In genomic region chr4:8044699-8045098, GRCh38 we compare ENCODE assay signal across 11 cellular contexts.
DNase-seq lines count a peak whose midpoint lies in the region; ATAC-seq and TF ChIP-seq lines count a peak whose summit lies in the region.
"Had no signal": no experiment of that assay in that cellular context is flagged by ENCODE, and none has a peak within 500 bp of the region (broad histone marks: within the 10 kb centered on the region; RNA-seq: fewer than 3 reads in every experiment).

No MANE protein-coding gene starts in this region.

- TF ChIP-seq CTCF in colonic mucosa (IDR thresholded peaks at IDR 0.05) (no peak), sigmoid colon (IDR thresholded peaks at IDR 0.05) (no peak), hepatocyte (IDR thresholded peaks at IDR 0.05; ENCODE audit: poor library complexity) (no peak)

- H4K20me1 ChIP-seq in hepatocyte (ENCODE audit: insufficient read depth, poor library complexity, severe bottlenecking) = no peaks in the 10 kb centered on the region

- no peaks in the 10 kb centered on the region for H3K27me3 Mint-ChIP-seq in activated naive CD8-positive, alpha-beta T cell treated with anti-CD3 and anti-CD28 coated beads, Interleukin-2, amount 50 U/mL, for 24 hours
- H3K27me3 Mint-ChIP-seq in activated naive CD8-positive, alpha-beta T cell treated with anti-CD3 and anti-CD28 coated beads for 36 hours = peaks cover 12% of the 10 kb centered on the region

- H2AFZ ChIP-seq in hepatocyte = no peak overlapping the region

- TF ChIP-seq EP300 in sigmoid colon (IDR thresholded peaks at IDR 0.05) = no peak

- no peak for DNase-seq in activated naive CD8-positive, alpha-beta T cell treated with anti-CD3 and anti-CD28 coated beads, Interleukin-2, amount 50 U/mL, for 24 hours
- DNase-seq in activated naive CD8-positive, alpha-beta T cell treated with anti-CD3 and anti-CD28 coated beads for 36 hours = no peak
- DNase-seq in NCI-H2171 treated with DMSO at 0.1 percent for 48 hours (lab: John Stamatoyannopoulos, UW) (peak; percentile 91), colonic mucosa (peak; percentile 36), OCI-M1 (lab: John Stamatoyannopoulos, UW) (no peak), sigmoid colon (no peak), hepatocyte (ENCODE audit: low spot score) (no peak)
- no peak for DNase-seq in stimulated activated CD4-positive, alpha-beta T cell treated with anti-CD3 and anti-CD28 coated beads, Interleukin-1b, Interleukin-23, amount 100 ng/mL, for 48 hours
- DNase-seq: activated effector memory CD4-positive, alpha-beta T cell treated with anti-CD3 and anti-CD28 coated beads, Interleukin-2, amount 50 U/mL, for 16 hours; esophagus squamous epithelium; IMR-90 had no signal

- H3K79me2 ChIP-seq in hepatocyte = no peaks in the 10 kb centered on the region

- ATAC-seq in activated naive CD8-positive, alpha-beta T cell treated with anti-CD3 and anti-CD28 coated beads, Interleukin-2, amount 50 U/mL, for 24 hours = no peak

- H3K27ac ChIP-seq in colonic mucosa (no peak overlapping the region), sigmoid colon (no peak overlapping the region), hepatocyte (no peak overlapping the region)
- H3K27ac ChIP-seq: esophagus squamous epithelium had no signal

- intact Hi-C loops in colonic mucosa (cut with DNase I) (no loop called here), sigmoid colon (cut with DNase I) (no loop called here)

- 8 to 36% methylated on average over 15 of the region's 15 CpGs for WGBS in sigmoid colon, 2 donors
- WGBS in hepatocyte (ENCODE audit: low lambda C conversion rate, missing lambda C conversion rate) = 55% methylated on average over 15 of the region's 15 CpGs

- H3K4me2 ChIP-seq in hepatocyte = no peak overlapping the region

- H3K4me1 ChIP-seq in colonic mucosa (no peaks in the 10 kb centered on the region), sigmoid colon (no peaks in the 10 kb centered on the region), hepatocyte (ENCODE audit: insufficient read depth) (no peaks in the 10 kb centered on the region)

- H3K4me3 Mint-ChIP-seq in activated naive CD8-positive, alpha-beta T cell treated with anti-CD3 and anti-CD28 coated beads, Interleukin-2, amount 50 U/mL, for 24 hours = no peak overlapping the region
- H3K4me3 Mint-ChIP-seq in activated naive CD8-positive, alpha-beta T cell treated with anti-CD3 and anti-CD28 coated beads for 36 hours = no peak overlapping the region

- no peaks in the 10 kb centered on the region for H3K9me3 Mint-ChIP-seq in activated naive CD8-positive, alpha-beta T cell treated with anti-CD3 and anti-CD28 coated beads, Interleukin-2, amount 50 U/mL, for 24 hours
- H3K9me3 Mint-ChIP-seq in activated naive CD8-positive, alpha-beta T cell treated with anti-CD3 and anti-CD28 coated beads for 36 hours = no peaks in the 10 kb centered on the region

- no peaks in the 10 kb centered on the region for H3K36me3 Mint-ChIP-seq in activated naive CD8-positive, alpha-beta T cell treated with anti-CD3 and anti-CD28 coated beads, Interleukin-2, amount 50 U/mL, for 24 hours (ENCODE audit: low read depth)
- H3K36me3 Mint-ChIP-seq in activated naive CD8-positive, alpha-beta T cell treated with anti-CD3 and anti-CD28 coated beads for 36 hours = no peaks in the 10 kb centered on the region

- TF ChIP-seq POLR2A in sigmoid colon (IDR thresholded peaks at IDR 0.05) = no peak

- H3K4me1 Mint-ChIP-seq in activated naive CD8-positive, alpha-beta T cell treated with anti-CD3 and anti-CD28 coated beads, Interleukin-2, amount 50 U/mL, for 24 hours = peaks cover 3% of the 10 kb centered on the region
- no peaks in the 10 kb centered on the region for H3K4me1 Mint-ChIP-seq in activated naive CD8-positive, alpha-beta T cell treated with anti-CD3 and anti-CD28 coated beads for 36 hours

- H3K9me2 ChIP-seq in hepatocyte (replicated peaks; ENCODE audit: insufficient read depth) = no peaks in the 10 kb centered on the region

- H3K4me3 ChIP-seq in colonic mucosa = no peak overlapping the region
- H3K4me3 ChIP-seq in sigmoid colon = no peak overlapping the region
- H3K4me3 ChIP-seq in hepatocyte = no peak overlapping the region
- H3K4me3 ChIP-seq: esophagus squamous epithelium had no signal

- no peaks in the 10 kb centered on the region for H3K9me3 ChIP-seq in colonic mucosa
- no peaks in the 10 kb centered on the region for H3K9me3 ChIP-seq in sigmoid colon
- no peaks in the 10 kb centered on the region for H3K9me3 ChIP-seq in hepatocyte (ENCODE audit: low read depth)
- H3K9me3 ChIP-seq: esophagus squamous epithelium had no signal

- no peaks in the 10 kb centered on the region for H3K27me3 ChIP-seq in colonic mucosa
- H3K27me3 ChIP-seq in sigmoid colon = no peaks in the 10 kb centered on the region
- H3K27me3 ChIP-seq in hepatocyte = no peaks in the 10 kb centered on the region
- H3K27me3 ChIP-seq: esophagus squamous epithelium had no signal

- H3K36me3 ChIP-seq in colonic mucosa (no peaks in the 10 kb centered on the region), sigmoid colon (no peaks in the 10 kb centered on the region), hepatocyte (replicated peaks; ENCODE audit: insufficient read depth, low read depth) (no peaks in the 10 kb centered on the region)

- no peak overlapping the region for H3K9ac ChIP-seq in colonic mucosa (ENCODE audit: low read depth in 2 of 2, low read length in 2 of 2)

- peak overlapping the region; percentile 40 for H3K27ac Mint-ChIP-seq in activated naive CD8-positive, alpha-beta T cell treated with anti-CD3 and anti-CD28 coated beads, Interleukin-2, amount 50 U/mL, for 24 hours
- no peak overlapping the region for H3K27ac Mint-ChIP-seq in activated naive CD8-positive, alpha-beta T cell treated with anti-CD3 and anti-CD28 coated beads for 36 hours

Comparison
In these comparisons a context has a peak if more than half of its experiments do, and no peak if none do; other contexts are left out.
1. DNase-seq: peak in NCI-H2171 treated with DMSO at 0.1 percent for 48 hours (single experiment) and colonic mucosa (single experiment); none in activated naive CD8-positive, alpha-beta T cell treated with anti-CD3 and anti-CD28 coated beads, Interleukin-2, amount 50 U/mL, for 24 hours (single experiment), activated naive CD8-positive, alpha-beta T cell treated with anti-CD3 and anti-CD28 coated beads for 36 hours (single experiment), stimulated activated CD4-positive, alpha-beta T cell treated with anti-CD3 and anti-CD28 coated beads, Interleukin-1b, Interleukin-23, amount 100 ng/mL, for 48 hours (single experiment), OCI-M1 (single experiment), sigmoid colon (single experiment) and hepatocyte (single experiment).